23 cellular contexts compared by ENCODE assay signal in genomic region chr17:47792979-47793378, GRCh38. TPM values are rescaled to one million over a fixed set of nuclear protein-coding genes. Genes with fewer than 3 reads are reported as not detected.
"Had no signal": no experiment of that assay in that cellular context is flagged by ENCODE, and none has a peak within 500 bp of the region (broad histone marks: within the 10 kb centered on the region; RNA-seq: fewer than 3 reads in every experiment).

No MANE protein-coding gene starts in this region.

- H3K27ac Mint-ChIP-seq: IgD-negative memory B cell had no signal

- H3K27ac ChIP-seq: HL-60, SJSA1, SK-N-MC had no signal

- H3K36me3 ChIP-seq: SJSA1 had no signal

- H3K36me3 Mint-ChIP-seq: IgD-negative memory B cell had no signal

- H3K4me3 Mint-ChIP-seq: IgD-negative memory B cell had no signal

- H3K9me3 ChIP-seq: SJSA1 had no signal

- DNase-seq: KBM-7, NCI-H1092, NCI-H1105 treated with DMSO at 0.1 percent for 48 hours, NCI-H1417 treated with DMSO at 0.1 percent for 48 hours, NCI-H146, NCI-H1694 treated with DMSO at 0.1 percent for 48 hours, NCI-H1930, NCI-H2081, NCI-H2107, NCI-H2227 treated with DMSO at 0.1 percent for 48 hours, NCI-H524, NCI-H69, NCI-H774, Right ventricle myocardium superior, RPMI8226, SIG-M5 had no signal

- H3K4me3 ChIP-seq: SJSA1, SK-N-MC had no signal

- H3K9me3 Mint-ChIP-seq: IgD-negative memory B cell had no signal

- FAIRE-seq: HTR-8/SVneo, RCC 7860 had no signal

RNA-seq across cellular contexts. Expression of gene LRRC46, which starts 38.5 kb away (rescaled TPM):
- total RNA-seq: SJSA1 had no signal

RNA-seq across cellular contexts. Expression of gene SP6, which starts 58.0 kb away (rescaled TPM):
- total RNA-seq: LHCN-M2, SJSA1 had no signal
- polyA plus RNA-seq: IgD-negative memory B cell had no signal
